ENCODE assay signal across 8 cellular contexts in the genomic region with DNA sequence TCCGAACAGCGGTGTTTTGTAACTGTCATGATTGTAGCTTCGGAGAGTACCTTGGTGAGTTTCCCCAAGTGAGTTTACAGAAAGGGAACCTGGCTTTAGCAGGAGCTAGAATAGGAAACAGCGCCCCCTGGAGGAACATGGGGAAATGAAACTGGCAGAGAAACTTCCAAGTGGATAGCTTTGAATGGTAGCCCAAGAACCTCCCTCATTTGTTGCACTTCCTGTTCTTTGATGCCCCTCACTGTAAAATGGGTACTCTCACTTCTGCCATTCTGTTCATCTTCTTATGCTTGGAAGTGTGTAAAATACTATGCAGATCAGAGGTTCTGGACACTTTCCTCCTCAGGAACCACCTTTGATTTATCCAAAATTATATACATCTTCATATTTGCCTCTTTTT. TPM values are rescaled to one million over a fixed set of nuclear protein-coding genes. Genes with fewer than 3 reads are reported as not detected.
A peak's percentile ranks its signal among the peaks of the same experiment; 100 is the strongest.
DNase-seq lines count a peak whose midpoint lies in the region; ATAC-seq and FAIRE-seq lines count a peak whose summit lies in the region.

No MANE protein-coding gene starts in this region.

- H3F3A ChIP-seq in GM23248 (ENCODE audit: insufficient read depth), result no peaks in the 10 kb centered on the region

- no peak overlapping the region for H3K27ac ChIP-seq in GM23248
- no peak overlapping the region for H3K27ac ChIP-seq in small intestine (ENCODE audit: low read depth in 1 of 2, low read length in 1 of 2)

- peaks cover 3% of the 10 kb centered on the region; the same call in 1 of the 2 replicates for H3K27me3 ChIP-seq in GM23248 (replicated peaks; ENCODE audit: insufficient read depth)
- H3K27me3 ChIP-seq in small intestine (ENCODE audit: control insufficient read depth in 2 of 2, insufficient read depth in 2 of 2, low read length in 2 of 2), result no peaks in the 10 kb centered on the region

- H3K4me1 ChIP-seq in GM23248 (ENCODE audit: insufficient read depth), result no peaks in the 10 kb centered on the region
- no peaks in the 10 kb centered on the region for H3K4me1 ChIP-seq in small intestine (ENCODE audit: control insufficient read depth in 2 of 2, insufficient read depth in 1 of 2, low read depth in 1 of 2, low read length in 1 of 2)

- no peaks in the 10 kb centered on the region for H3K79me2 ChIP-seq in GM23248 (ENCODE audit: insufficient read depth)

- in situ Hi-C loops in GM23248 (cut with MboI), result loop anchor here (25.0 kb wide), 1 partner anchor 819 kb away; no protein-coding TSS in a partner anchor

- H3K9me2 ChIP-seq in GM23248 (ENCODE audit: insufficient read depth), result no peaks in the 10 kb centered on the region

- H2AFZ ChIP-seq in GM23248, result no peak overlapping the region

- H3K9me3 ChIP-seq in GM23248 (ENCODE audit: low read depth) (no peaks in the 10 kb centered on the region), small intestine (ENCODE audit: control insufficient read depth, low read depth) (no peaks in the 10 kb centered on the region)

- H4K20me1 ChIP-seq in GM23248 (ENCODE audit: insufficient read depth), result no peaks in the 10 kb centered on the region

- WGBS in GM23248 (ENCODE audit: low coverage in 1 of 2, low lambda C conversion rate in 2 of 2, missing lambda C conversion rate in 2 of 2), 2 experiments, result 33 to 40% methylated on average over 4 of the region's 4 CpGs
- WGBS in small intestine, 3 donors, result 38 to 47% (median 40%) methylated on average over 4 of the region's 4 CpGs

- H3K4me2 ChIP-seq in GM23248 (ENCODE audit: unreplicated experiment), result no peak overlapping the region

- H3K4me3 ChIP-seq in GM23248 (no peak overlapping the region), small intestine (ENCODE audit: low read depth in 1 of 2, low read length in 2 of 2) (no peak overlapping the region)

- H3K36me3 ChIP-seq in GM23248 (ENCODE audit: low read depth), result no peaks in the 10 kb centered on the region
- no peaks in the 10 kb centered on the region for H3K36me3 ChIP-seq in small intestine (ENCODE audit: control insufficient read depth in 2 of 2, insufficient read depth in 2 of 2, low read length in 2 of 2)

- DNase-seq in DMS153 (lab: John Stamatoyannopoulos, UW) (peak; percentile 69), GM23248 (peak; percentile 65), NCI-H1105 treated with DMSO at 0.1 percent for 48 hours (lab: John Stamatoyannopoulos, UW) (peak; percentile 57), T-helper 1 cell (peak in 4 of 5 donors; percentile 29 to 64 (median 48)), amniotic stem cell (lab: John Stamatoyannopoulos, UW) (peak; percentile 64), hypothalamus (lab: John Stamatoyannopoulos, UW) (peak in 46 of 51 donors; percentile 6 to 90 (median 57)), small intestine (peak; percentile 70)

- no peak for ATAC-seq in HG02763 (IDR thresholded peaks at IDR 0.05; ENCODE audit: unreplicated experiment)

- no peak for FAIRE-seq in small intestine (lab: Jason Lieb, UNC)

- no peak overlapping the region for H3K9ac ChIP-seq in GM23248

RNA-seq across cellular contexts. Expression of a gene that starts 36.2 kb away (rescaled TPM):
- 6.2 and 12.9 TPM in 2 replicates for total RNA-seq in GM23248 (2014; rRNA removed; shearing (Covaris generic))
- polyA plus RNA-seq in GM23248 (2016; fragmentation: Nextera tagmentation; extraction: Ambion mirVana) (4.7 and 5.2 TPM in 2 replicates), small intestine (1 to 10 TPM in 1 of 3 donors, under 1 TPM in 1, not detected in 1; 0.27 to 2.3 TPM)

RNA-seq across cellular contexts. Expression of a gene that starts 58.9 kb away (rescaled TPM):
- total RNA-seq in GM23248 (2014; rRNA removed; shearing (Covaris generic)), result under 0.01 and 0.13 TPM in 2 replicates
- polyA plus RNA-seq in GM23248 (2016; fragmentation: Nextera tagmentation; extraction: Ambion mirVana), result not detected in 2 replicates
- polyA plus RNA-seq in small intestine, result 1 to 10 TPM in 1 of 3 donors, under 1 TPM in 1, not detected in 1; under 0.01 to 1.5 TPM
